ENCODE assay signal across 8 cellular contexts in the genomic region with DNA sequence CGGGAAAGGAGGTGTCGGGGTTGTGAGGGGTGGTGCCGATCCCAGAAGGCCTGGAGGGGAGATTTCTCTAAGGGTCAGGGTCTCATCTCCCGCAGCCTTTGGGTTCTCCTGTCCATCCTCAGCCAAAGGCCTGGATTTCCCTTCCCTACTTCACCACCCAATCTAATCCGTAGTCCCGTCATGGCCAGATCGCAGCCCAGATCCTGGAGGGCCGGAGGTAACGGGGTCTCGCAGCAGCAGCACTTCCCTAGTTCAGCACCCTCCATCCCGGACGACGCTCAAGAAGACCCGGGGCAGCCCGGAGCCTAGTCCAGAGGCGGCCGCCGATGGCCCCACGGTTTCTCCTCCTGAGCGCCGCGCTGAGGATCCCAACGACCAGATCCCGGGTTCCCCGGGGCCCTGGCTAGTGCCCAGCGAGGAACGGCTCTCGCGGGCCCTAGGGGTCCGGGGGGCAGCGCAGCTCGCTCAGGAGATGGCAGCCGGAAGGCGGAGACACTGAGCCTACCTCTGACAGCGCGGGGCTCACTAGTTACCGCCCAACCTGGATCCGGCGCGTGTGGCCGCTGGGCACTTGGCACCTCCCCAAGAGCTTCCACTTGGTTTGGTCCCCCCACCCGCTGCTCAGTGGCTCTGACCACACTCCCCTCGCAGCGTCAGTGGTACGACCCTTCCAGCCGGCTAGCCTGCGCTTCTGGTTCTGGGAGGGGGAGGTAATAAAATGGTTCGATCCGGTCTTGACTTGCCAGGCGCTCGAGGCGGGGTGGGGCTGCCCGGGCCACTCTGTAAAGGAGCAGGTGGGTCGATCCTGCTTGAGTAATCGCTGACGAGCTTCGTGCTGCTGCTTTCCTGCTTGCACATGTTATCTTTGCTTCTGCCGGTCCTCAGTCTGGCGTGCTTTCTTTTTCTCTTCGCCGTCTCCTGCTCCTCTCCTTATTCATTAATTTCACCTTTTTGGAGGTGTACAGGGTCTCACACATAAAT. TPM values are rescaled to one million over a fixed set of nuclear protein-coding genes. Genes with fewer than 3 reads are reported as not detected.
A peak's percentile ranks its signal among the peaks of the same experiment; 100 is the strongest.
DNase-seq lines count a peak whose midpoint lies in the region; ATAC-seq and TF ChIP-seq lines count a peak whose summit lies in the region.

No MANE protein-coding gene starts in this region.

- 49% methylated on average over 8 of the region's 61 CpGs for WGBS in right lobe of liver (ENCODE audit: insufficient coverage, low coverage, low lambda C conversion rate, missing lambda C conversion rate)

- no peaks in the 10 kb centered on the region for H3K27me3 ChIP-seq in right lobe of liver

- no peaks in the 10 kb centered on the region for H3K4me1 ChIP-seq in right lobe of liver

- peak overlapping the region; percentile 47 to 83 (median 81) for H3K27ac ChIP-seq in right lobe of liver

- H3K4me3 ChIP-seq in right lobe of liver, result peak overlapping the region in 2 of 3 donors; percentile 11 to 43

- peak; percentile 5 to 45 (median 9) for ATAC-seq in right lobe of liver
- ATAC-seq in HG03135 (IDR thresholded peaks at IDR 0.05; ENCODE audit: unreplicated experiment), result no peak

- no peak for TF ChIP-seq POLR2A in right lobe of liver (IDR thresholded peaks at IDR 0.05)

- DNase-seq in DMS 273 treated with DMSO at 0.1 percent for 48 hours (lab: John Stamatoyannopoulos, UW), result peak; percentile 44
- peak; percentile 39 for DNase-seq in HEK293T (ENCODE audit: extremely low spot score)
- DNase-seq in NCI-H2171 treated with DMSO at 0.1 percent for 48 hours (lab: John Stamatoyannopoulos, UW), result peak; percentile 34
- DNase-seq in activated CD4-positive, alpha-beta T cell treated with anti-CD3 and anti-CD28 coated beads, Interleukin-2, amount 50 U/mL, for 4 hours, result peak; percentile 61 to 69
- peak; percentile 88 for DNase-seq in dermis blood vessel endothelial cell
- peak; percentile 65 to 85 (median 69) for DNase-seq in right lobe of liver
- peak in 2 of 3 experiments; percentile 43 to 49 for DNase-seq in stimulated activated CD4-positive, alpha-beta T cell treated with anti-CD3 and anti-CD28 coated beads, TNF-alpha, amount 100 ng/mL, for 4 hours (ENCODE audit: low read depth in 3 of 3)

- H3K9me3 ChIP-seq in right lobe of liver, result no peaks in the 10 kb centered on the region

- CTCF ChIA-PET in HEK293T (lab: Yijun Ruan, JAX), result interaction anchor here (0.9 to 1.2 kb wide), 2 partner anchors 11 to 27 kb away, joined by 3 read pairs; no protein-coding TSS in a partner anchor

- POLR2A ChIA-PET in HEK293T (lab: Yijun Ruan, JAX), result interaction anchor here (0.6 to 2.8 kb wide), 6 partner anchors 7 to 34 kb away, joined by 3 to 18 read pairs (median 4); partner anchors contain the start of gene SYP

- TF ChIP-seq CTCF in right lobe of liver (IDR thresholded peaks at IDR 0.05), result peak in 1 of 4 donors; percentile 12

- intact Hi-C loops in right lobe of liver (cut with DNase I), result no loop called here

- no peaks in the 10 kb centered on the region for H3K36me3 ChIP-seq in right lobe of liver

TF ChIP-seq in HEK293T, 16 proteins besides CTCF, POLR2A, EP300 and RAD21:
- TF ChIP-seq L3MBTL2 (conservative IDR thresholded peaks at IDR 0.05), result peak; percentile 82
- no peak for TF ChIP-seq HDGF (IDR thresholded peaks at IDR 0.05; ENCODE audit: borderline replicate concordance)

RNA-seq across cellular contexts. Expression of gene MAGIX, which starts 3.6 kb away (rescaled TPM):
- total RNA-seq in dermis blood vessel endothelial cell (0.68 and 0.84 TPM in 2 replicates), right lobe of liver (10 to 100 TPM in 4 of 6 experiments, 1 to 10 TPM in 2; 8.8 to 24.0 (median 18.4) TPM)

RNA-seq across cellular contexts. Expression of gene PLP2, which starts 5.5 kb away (rescaled TPM):
- total RNA-seq in dermis blood vessel endothelial cell (2.6 and 13.1 TPM in 2 replicates), right lobe of liver (10 to 100 TPM in 4 of 6 experiments, 1 to 10 TPM in 2; 7.4 to 24.4 (median 14.5) TPM)

RNA-seq across cellular contexts. Expression of gene PRICKLE3, which starts 20.0 kb away (rescaled TPM):
- total RNA-seq in dermis blood vessel endothelial cell (9.4 and 9.7 TPM in 2 replicates), right lobe of liver (1 to 10 TPM; 3.8 to 6.4 (median 5.0) TPM)

RNA-seq across cellular contexts. Expression of gene SYP, which starts 33.8 kb away (rescaled TPM):
- total RNA-seq in dermis blood vessel endothelial cell, result 0.14 and 0.34 TPM in 2 replicates
- total RNA-seq in right lobe of liver, result under 1 TPM in 5 of 6 experiments, not detected in 1; 0.12 to 0.39 (median 0.27) TPM

RNA-seq across cellular contexts. Expression of gene GPKOW, which starts 42.7 kb away (rescaled TPM):
- total RNA-seq in dermis blood vessel endothelial cell (24.5 and 27.2 TPM in 2 replicates), right lobe of liver (10 to 100 TPM in 3 of 6 experiments, 1 to 10 TPM in 3; 9.3 to 14.9 (median 10.2) TPM)

Comparison
In these comparisons a context has a peak if more than half of its experiments do, and no peak if none do; other contexts are left out.
1. DNase-seq: peak in every context shown above with its lines; median percentile 88 in dermis blood vessel endothelial cell; 69 in right lobe of liver; 65 in activated CD4-positive, alpha-beta T cell treated with anti-CD3 and anti-CD28 coated beads, Interleukin-2, amount 50 U/mL, for 4 hours; 46 in stimulated activated CD4-positive, alpha-beta T cell treated with anti-CD3 and anti-CD28 coated beads, TNF-alpha, amount 100 ng/mL, for 4 hours; 44 in DMS 273 treated with DMSO at 0.1 percent for 48 hours; 39 in HEK293T; 34 in NCI-H2171 treated with DMSO at 0.1 percent for 48 hours.